Comparison of ENCODE assay signal across 8 cellular contexts in the genomic region with DNA sequence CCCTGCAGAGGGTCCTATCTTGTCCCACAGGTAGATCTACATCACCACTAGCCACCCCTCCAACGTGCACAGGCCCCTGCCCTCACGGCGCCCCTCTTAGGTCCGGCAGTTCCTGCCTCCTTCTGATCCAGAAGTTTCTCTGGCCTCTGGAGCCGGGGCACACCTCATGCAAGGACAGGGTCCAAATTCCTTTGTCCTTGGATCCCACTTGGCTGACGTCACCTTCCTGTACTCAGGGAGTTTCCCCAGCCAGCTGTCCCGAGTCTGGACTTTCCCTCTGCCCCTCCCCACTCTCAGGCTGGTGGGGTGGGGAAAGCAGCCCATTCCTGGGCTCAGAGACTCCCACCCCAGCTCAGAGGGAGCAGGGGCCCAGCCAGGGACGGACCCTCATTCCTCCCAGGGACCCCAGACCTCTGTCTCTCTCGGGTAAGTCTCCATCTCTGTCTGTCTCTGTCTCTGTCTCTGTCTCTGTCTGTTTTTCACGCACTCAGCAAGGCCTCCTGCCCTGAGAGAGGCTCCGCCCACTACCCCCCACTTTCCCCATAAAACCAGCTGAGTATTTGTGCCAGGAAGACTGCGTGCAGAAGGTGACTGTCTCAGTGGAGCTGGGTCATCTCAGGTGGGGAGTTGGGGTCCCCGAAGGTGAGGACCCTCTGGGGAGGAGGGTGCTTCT. TPM values are rescaled to one million over a fixed set of nuclear protein-coding genes. Genes with fewer than 3 reads are reported as not detected.
DNase-seq lines count a peak whose midpoint lies in the region; ATAC-seq and TF ChIP-seq lines count a peak whose summit lies in the region.

A gene with protein sequence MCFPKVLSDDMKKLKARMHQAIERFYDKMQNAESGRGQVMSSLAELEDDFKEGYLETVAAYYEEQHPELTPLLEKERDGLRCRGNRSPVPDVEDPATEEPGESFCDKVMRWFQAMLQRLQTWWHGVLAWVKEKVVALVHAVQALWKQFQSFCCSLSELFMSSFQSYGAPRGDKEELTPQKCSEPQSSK (plus strand): TSS at position 572 of the 673 bp plus-strand sequence. CDS start 172 bp downstream, outside the sequence.

- H2BK15ac ChIP-seq in H9 (ENCODE audit: low read depth, low read length) = no peak within 1 kb of the TSS

- peak within 1 kb of the TSS; percentile 14 for H4K91ac ChIP-seq in H9 (ENCODE audit: insufficient read length, low read depth, low read length)

- H3K4me3 Mint-ChIP-seq in H9 = peak within 1 kb of the TSS; percentile 20 to 24; a peak in 2 of 5 replicates
- H3K4me3 Mint-ChIP-seq in activated CD4-positive, alpha-beta T cell treated with anti-CD3 and anti-CD28 coated beads for 36 hours = peak within 1 kb of the TSS; percentile 100
- H3K4me3 Mint-ChIP-seq in naive thymus-derived CD8-positive, alpha-beta T cell = peak within 1 kb of the TSS; percentile 97 to 100 (median 100)

- no peaks in the 10 kb centered on the region for H3K36me3 ChIP-seq in tibial artery

- POLR2A ChIA-PET in activated CD4-positive, alpha-beta T cell treated with anti-CD3 and anti-CD28 coated beads for 36 hours (lab: Charles Lee) = interaction anchor here (0.6 to 4.7 kb wide), 7 partner anchors 11 to 220 kb away, joined by 3 to 48 read pairs (median 4); no protein-coding TSS in a partner anchor
- POLR2A ChIA-PET in naive thymus-derived CD8-positive, alpha-beta T cell (lab: Charles Lee) = interaction anchor here (0.6 to 17.1 kb wide), 12 partner anchors 9 to 94 kb away, joined by 3 to 278 read pairs (median 8); a partner anchor contains a TSS

- no peaks in the 10 kb centered on the region for H3K4me1 ChIP-seq in H9 (ENCODE audit: insufficient read depth, low read length)
- peaks cover 0 to 13% (median 8%) of the 10 kb centered on the region in 4 donors for H3K4me1 ChIP-seq in tibial artery

- no peaks in the 10 kb centered on the region for H3K23me2 ChIP-seq in H9 (ENCODE audit: insufficient read length, low read depth, low read length, poor library complexity, severe bottlenecking)

- H2AK5ac ChIP-seq in H9 (ENCODE audit: insufficient read length, low read length) = no peak within 1 kb of the TSS

- H3K27ac ChIP-seq in H9 (ENCODE audit: insufficient read length, low read depth, low read length) (no peak within 1 kb of the TSS), tibial artery (peak within 1 kb of the TSS; percentile 8 to 28)

- no peak within 1 kb of the TSS for H3K56ac ChIP-seq in H9 (ENCODE audit: insufficient read length, low read depth, low read length)

- no peak within 1 kb of the TSS for H2BK20ac ChIP-seq in H9 (ENCODE audit: low read depth, low read length, poor library complexity, severe bottlenecking)

- H3K4me3 ChIP-seq in tibial artery = peak within 1 kb of the TSS; percentile 22 to 33

- peaks cover 23% of the 10 kb centered on the region in 2 experiments for H3K4me1 Mint-ChIP-seq in H9
- H3K4me1 Mint-ChIP-seq in activated CD4-positive, alpha-beta T cell treated with anti-CD3 and anti-CD28 coated beads for 36 hours = peaks cover 64% of the 10 kb centered on the region
- H3K4me1 Mint-ChIP-seq in naive thymus-derived CD8-positive, alpha-beta T cell = peaks cover 29 to 69% (median 63%) of the 10 kb centered on the region in 4 donors

- intact Hi-C loops in activated CD4-positive, alpha-beta T cell treated with anti-CD3 and anti-CD28 coated beads for 36 hours (cut with DNase I, micrococcal nuclease) = loop anchor here (1.0 to 5.0 kb wide), 3 partner anchors 12 to 437 kb away; a partner anchor contains a TSS
- intact Hi-C loops in tibial artery (cut with DNase I; ENCODE audit: low total_unique reads) = no loop called here

- H3K27ac Mint-ChIP-seq in H9 = peak within 1 kb of the TSS in 1 of 3 experiments; percentile 90; a peak in 1 of 7 replicates
- H3K27ac Mint-ChIP-seq in activated CD4-positive, alpha-beta T cell treated with anti-CD3 and anti-CD28 coated beads for 36 hours = peak within 1 kb of the TSS; percentile 100
- H3K27ac Mint-ChIP-seq in naive thymus-derived CD8-positive, alpha-beta T cell = peak within 1 kb of the TSS; percentile 97 to 100 (median 98)

- H3K9me3 ChIP-seq in H9 (ENCODE audit: control insufficient read depth, low read depth, low read length) (no peaks in the 10 kb centered on the region), tibial artery (no peaks in the 10 kb centered on the region)

- no peak within 1 kb of the TSS for H2BK120ac ChIP-seq in H9 (ENCODE audit: low read depth, low read length, poor library complexity, severe bottlenecking)

- no peak within 1 kb of the TSS for H4K8ac ChIP-seq in H9 (replicated peaks; ENCODE audit: insufficient read length, low read depth, low read length)

- CTCF ChIA-PET in activated CD4-positive, alpha-beta T cell treated with anti-CD3 and anti-CD28 coated beads for 36 hours (lab: Charles Lee) = interaction anchor here (0.8 to 6.7 kb wide), 8 partner anchors 11 to 85 kb away, joined by 3 to 65 read pairs (median 7); no protein-coding TSS in a partner anchor

- TF ChIP-seq CTCF in H9 (conservative IDR thresholded peaks at IDR 0.05) (no peak), tibial artery (IDR thresholded peaks at IDR 0.05) (no peak)

- no peak within 1 kb of the TSS for H3K4me2 ChIP-seq in H9 (ENCODE audit: insufficient read depth, insufficient read length, low read length)

- H3K27me3 Mint-ChIP-seq in H9 (ENCODE audit: low read depth) = peaks cover 17% of the 10 kb centered on the region
- H3K27me3 Mint-ChIP-seq in activated CD4-positive, alpha-beta T cell treated with anti-CD3 and anti-CD28 coated beads for 36 hours = no peaks in the 10 kb centered on the region
- H3K27me3 Mint-ChIP-seq in naive thymus-derived CD8-positive, alpha-beta T cell = no peaks in the 10 kb centered on the region

- no peak within 1 kb of the TSS for H3K23ac ChIP-seq in H9 (ENCODE audit: insufficient read length, low read depth, low read length)

- no peak within 1 kb of the TSS for H2BK5ac ChIP-seq in H9 (ENCODE audit: insufficient read length, low read length)

- no peaks in the 10 kb centered on the region for H3K27me3 ChIP-seq in H9 (ENCODE audit: insufficient read depth, low read length)
- no peaks in the 10 kb centered on the region for H3K27me3 ChIP-seq in tibial artery

- H4K5ac ChIP-seq in H9 (ENCODE audit: insufficient read length, low read depth, low read length) = no peak within 1 kb of the TSS

- no peak within 1 kb of the TSS for H3K14ac ChIP-seq in H9 (ENCODE audit: insufficient read depth, low read length)

- H3K9ac ChIP-seq in H9 (ENCODE audit: extremely low read depth, insufficient read length, low read length) = no peak within 1 kb of the TSS

- DNase-seq in H9 = no peak
- peak; percentile 90 for DNase-seq in activated CD4-positive, alpha-beta T cell treated with anti-CD3 and anti-CD28 coated beads for 36 hours
- DNase-seq in dermis microvascular lymphatic vessel endothelial cell (ENCODE audit: low read depth in 2 of 2) = peak; percentile 75 to 92
- DNase-seq in naive thymus-derived CD8-positive, alpha-beta T cell = peak in 9 of 10 donors; percentile 38 to 73 (median 59)
- DNase-seq in tibial artery = peak in 1 of 2 donors; percentile 58
- DNase-seq in NCI-H1105 (lab: John Stamatoyannopoulos, UW) = no peak
- DNase-seq in NCI-H774 (lab: John Stamatoyannopoulos, UW) = no peak

- H3K36me3 Mint-ChIP-seq in H9 (ENCODE audit: insufficient read depth in 1 of 3, low read depth in 3 of 3) = no peaks in the 10 kb centered on the region; a peak in 2 of 7 replicates
- H3K36me3 Mint-ChIP-seq in activated CD4-positive, alpha-beta T cell treated with anti-CD3 and anti-CD28 coated beads for 36 hours (ENCODE audit: low read depth) = peaks cover 46% of the 10 kb centered on the region
- peaks cover 7 to 33% (median 9%) of the 10 kb centered on the region in 3 donors for H3K36me3 Mint-ChIP-seq in naive thymus-derived CD8-positive, alpha-beta T cell

- no peaks in the 10 kb centered on the region for H4K20me1 ChIP-seq in H9 (ENCODE audit: control insufficient read depth, insufficient read depth, insufficient read length)

- H3K79me2 ChIP-seq in H9 (ENCODE audit: insufficient read depth, low read length) = no peaks in the 10 kb centered on the region

- ATAC-seq in activated CD4-positive, alpha-beta T cell treated with anti-CD3 and anti-CD28 coated beads for 36 hours = peak; percentile 62
- ATAC-seq in naive thymus-derived CD8-positive, alpha-beta T cell = peak; percentile 55
- ATAC-seq in GM21515 (IDR thresholded peaks at IDR 0.05; ENCODE audit: unreplicated experiment) = no peak

- no peak within 1 kb of the TSS for H2BK12ac ChIP-seq in H9 (ENCODE audit: insufficient read length, low read depth, low read length)

- H3K79me1 ChIP-seq in H9 (ENCODE audit: insufficient read depth, low read depth, low read length, poor library complexity, severe bottlenecking) = no peaks in the 10 kb centered on the region

- H3K4ac ChIP-seq in H9 (ENCODE audit: low read depth, low read length) = peak within 1 kb of the TSS; percentile 23; the same call in 1 of the 2 replicates

- H3T11ph ChIP-seq in H9 (ENCODE audit: low read length) = peak within 1 kb of the TSS; percentile 46

- peak within 1 kb of the TSS; percentile 73 for H3K18ac ChIP-seq in H9 (ENCODE audit: insufficient read length, low read depth, low read length)

- no CpG with 5 or more reads among the region's 13 CpGs for WGBS in H9 (ENCODE audit: extremely low coverage, insufficient read length, low lambda C conversion rate)

- H3K9me3 Mint-ChIP-seq in H9 = no peaks in the 10 kb centered on the region; a peak in 1 of 5 replicates
- H3K9me3 Mint-ChIP-seq in activated CD4-positive, alpha-beta T cell treated with anti-CD3 and anti-CD28 coated beads for 36 hours (ENCODE audit: low read depth) = no peaks in the 10 kb centered on the region
- H3K9me3 Mint-ChIP-seq in naive thymus-derived CD8-positive, alpha-beta T cell = no peaks in the 10 kb centered on the region

- no peak within 1 kb of the TSS for H2AFZ ChIP-seq in H9 (ENCODE audit: low read length)

RNA-seq across cellular contexts. Expression of the gene that starts here (rescaled TPM):
- total RNA-seq in H9 (2021) (2.0 and 2.6 TPM in 2 replicates), dermis microvascular lymphatic vessel endothelial cell (52.0 and 53.5 TPM in 2 replicates)
- total RNA-seq in activated CD4-positive, alpha-beta T cell treated with anti-CD3 and anti-CD28 coated beads for 36 hours = 1,000 to 10,000 TPM; 1,864 to 2,360 TPM
- 100 to 1,000 TPM; 363 to 375 TPM for total RNA-seq in naive thymus-derived CD8-positive, alpha-beta T cell
- 1,000 to 10,000 TPM; 1,686 to 2,118 (median 1,952) TPM for polyA plus RNA-seq in naive thymus-derived CD8-positive, alpha-beta T cell

Comparison
In these comparisons a context has a peak if more than half of its experiments do, and no peak if none do; other contexts are left out.
1. RNA of the gene that starts here (total RNA-seq): 1,864 to 2,360 TPM in activated CD4-positive, alpha-beta T cell treated with anti-CD3 and anti-CD28 coated beads for 36 hours, 363 to 375 TPM in naive thymus-derived CD8-positive, alpha-beta T cell and 52.0 to 53.5 TPM in dermis microvascular lymphatic vessel endothelial cell; 2.0 to 2.6 TPM in H9; every median in the first group is over 10 times any median in the second.
2. RNA of the gene that starts here (total RNA-seq): 1,864 to 2,360 TPM in activated CD4-positive, alpha-beta T cell treated with anti-CD3 and anti-CD28 coated beads for 36 hours; 363 to 375 TPM in naive thymus-derived CD8-positive, alpha-beta T cell and 52.0 to 53.5 TPM in dermis microvascular lymphatic vessel endothelial cell; every median in the first group is over 4 times any median in the second.
3. DNase-seq: peak in activated CD4-positive, alpha-beta T cell treated with anti-CD3 and anti-CD28 coated beads for 36 hours (single experiment), dermis microvascular lymphatic vessel endothelial cell (2 of 2) and naive thymus-derived CD8-positive, alpha-beta T cell (9 of 10); none in H9 (single experiment), NCI-H1105 (single experiment) and NCI-H774 (single experiment).
4. H3K4me3 Mint-ChIP-seq: peak in every context shown above with its lines; median percentile 100 in activated CD4-positive, alpha-beta T cell treated with anti-CD3 and anti-CD28 coated beads for 36 hours; 100 in naive thymus-derived CD8-positive, alpha-beta T cell; 22 in H9.